ENCODE assay signal across 8 cellular contexts in the genomic region with DNA sequence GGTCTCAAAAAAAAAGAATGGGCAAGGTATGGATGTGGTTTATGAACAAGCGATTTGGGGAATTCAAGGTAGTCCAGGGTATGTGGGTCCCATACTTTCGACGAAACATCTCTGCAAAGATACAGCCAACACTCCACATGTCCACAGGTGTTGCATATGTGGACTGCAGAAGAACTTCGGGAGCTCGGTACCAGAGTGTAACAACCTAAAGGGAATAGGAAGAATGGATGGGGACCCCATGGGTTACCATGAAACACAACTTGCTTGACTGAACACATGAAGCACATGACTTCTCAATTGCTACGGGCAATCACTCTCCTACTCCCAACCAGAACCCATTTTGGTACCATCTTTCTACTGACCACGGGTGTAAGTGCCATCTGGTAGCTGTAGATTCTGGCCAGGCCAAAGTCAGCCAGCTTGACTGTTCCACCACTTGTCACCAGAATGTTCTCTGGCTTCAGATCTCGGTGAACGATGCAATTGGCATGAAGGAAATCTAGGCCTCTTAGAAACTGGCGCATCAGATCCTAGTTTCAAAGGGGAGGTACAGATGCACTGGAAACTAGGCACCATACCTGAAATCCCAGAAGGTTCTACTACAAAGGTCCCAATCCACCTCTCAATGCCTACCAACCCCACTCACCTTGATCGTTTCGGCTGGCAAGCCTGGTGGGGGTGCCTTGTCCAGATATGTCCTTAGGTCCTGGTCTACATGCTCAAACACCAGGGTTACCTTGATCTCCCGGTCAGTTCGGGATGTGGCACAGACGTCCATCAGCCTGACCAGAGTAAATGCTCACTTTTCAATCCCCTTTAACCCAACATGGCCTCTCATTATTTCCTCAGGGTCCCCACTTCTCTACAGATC. TPM values are rescaled to one million over a fixed set of nuclear protein-coding genes. Genes with fewer than 3 reads are reported as not detected.
DNase-seq lines count a peak whose midpoint lies in the region; TF ChIP-seq lines count a peak whose summit lies in the region.

No MANE protein-coding gene starts in this region.

- peaks cover 54% of the 10 kb centered on the region for H3K4me1 Mint-ChIP-seq in brain

- H3K4me3 ChIP-seq in HUES48 (ENCODE audit: low read depth, low read length) (peak overlapping the region; percentile 91), mesenchymal stem cell (ENCODE audit: insufficient read depth in 1 of 2, low read depth in 1 of 2, low read length in 2 of 2) (peak overlapping the region; percentile 70 to 89)

- H3K4me1 ChIP-seq in HUES48 (ENCODE audit: control insufficient read depth, insufficient read depth, low read length), result peaks cover 22% of the 10 kb centered on the region
- H3K4me1 ChIP-seq in mesenchymal stem cell (ENCODE audit: control insufficient read depth, insufficient read depth, low read depth, low read length), result peaks cover 15% of the 10 kb centered on the region

- H3K18ac ChIP-seq in mesenchymal stem cell (ENCODE audit: low read depth in 1 of 2, low read length in 2 of 2), result no peak overlapping the region

- peaks cover 45% of the 10 kb centered on the region for H3K36me3 ChIP-seq in HUES48 (ENCODE audit: control insufficient read depth, insufficient read depth, low read length)
- peaks cover 27 to 52% of the 10 kb centered on the region in 2 experiments for H3K36me3 ChIP-seq in mesenchymal stem cell (ENCODE audit: control insufficient read depth in 1 of 2, insufficient read depth in 2 of 2, low read depth in 1 of 2, low read length in 2 of 2)

- peak overlapping the region; percentile 15 for H2AK5ac ChIP-seq in mesenchymal stem cell (ENCODE audit: low read length, severe bottlenecking)

- no peak overlapping the region for H2AFZ ChIP-seq in mesenchymal stem cell (ENCODE audit: low read depth, low read length)

- DNase-seq in mesenchymal stem cell (no peak), kidney tubule cell (ENCODE audit: low spot score) (no peak), inferior parietal cortex (ENCODE audit: extremely low spot score) (no peak), retina (no peak), NCI-H69 (lab: John Stamatoyannopoulos, UW) (no peak)

- H3K9me3 ChIP-seq in HUES48 (ENCODE audit: control insufficient read depth, insufficient read depth, low read length) (no peaks in the 10 kb centered on the region), mesenchymal stem cell (ENCODE audit: control insufficient read depth, low read length) (no peaks in the 10 kb centered on the region)

- H2BK120ac ChIP-seq in mesenchymal stem cell (ENCODE audit: low read depth, low read length), result no peak overlapping the region

- peak overlapping the region in 1 of 2 experiments; percentile 68 for H3K14ac ChIP-seq in mesenchymal stem cell (ENCODE audit: low read length in 2 of 2)

- no peak overlapping the region for H2BK5ac ChIP-seq in mesenchymal stem cell (ENCODE audit: low read depth, low read length, poor library complexity, severe bottlenecking)

- H3K4me2 ChIP-seq in mesenchymal stem cell (ENCODE audit: low read length, poor library complexity, severe bottlenecking), result peak overlapping the region; percentile 73

- H3K27ac Mint-ChIP-seq in brain, result peak overlapping the region; percentile 98 to 99 (median 99)

- H3K27me3 ChIP-seq in HUES48 (ENCODE audit: control insufficient read depth, insufficient read depth, low read length) (peaks cover 19% of the 10 kb centered on the region), mesenchymal stem cell (ENCODE audit: control insufficient read depth in 1 of 2, insufficient read depth in 1 of 2, low read length in 2 of 2) (peaks cover 0 to 12% of the 10 kb centered on the region in 2 experiments)

- H3K36me3 Mint-ChIP-seq in brain, result peaks cover 58% of the 10 kb centered on the region

- H3K27ac ChIP-seq in 22Rv1, result peak overlapping the region; percentile 91
- H3K27ac ChIP-seq in HUES48 (ENCODE audit: low read depth, low read length), result peak overlapping the region; percentile 90
- H3K27ac ChIP-seq in mesenchymal stem cell (ENCODE audit: low read length, poor library complexity, severe bottlenecking), result peak overlapping the region; percentile 77

- peak overlapping the region; percentile 98 to 99 (median 99) for H3K4me3 Mint-ChIP-seq in brain

- H3K79me1 ChIP-seq in mesenchymal stem cell (replicated peaks; ENCODE audit: low read length, poor library complexity, severe bottlenecking), result peaks cover 11% of the 10 kb centered on the region

- WGBS in mesenchymal stem cell, result 97% methylated on average over 15 of the region's 15 CpGs

- H4K91ac ChIP-seq in mesenchymal stem cell (ENCODE audit: low read length), result peak overlapping the region; percentile 1

- H3K23ac ChIP-seq in mesenchymal stem cell (ENCODE audit: low read length in 2 of 2), result peak overlapping the region in 1 of 2 experiments; percentile 16

- peak overlapping the region in 1 of 2 experiments; percentile 89 for H3K4ac ChIP-seq in mesenchymal stem cell (ENCODE audit: low read depth in 1 of 2, low read length in 2 of 2)

- H2BK12ac ChIP-seq in mesenchymal stem cell (ENCODE audit: low read length in 2 of 2), result peak overlapping the region in 1 of 2 experiments; percentile 50

- H3K9ac ChIP-seq in HUES48 (ENCODE audit: low read depth, low read length), result peak overlapping the region; percentile 96; the same call in 1 of the 2 replicates
- H3K9ac ChIP-seq in mesenchymal stem cell (ENCODE audit: low read length), result peak overlapping the region; percentile 98

- peaks cover 10% of the 10 kb centered on the region for H3K27me3 Mint-ChIP-seq in brain

- H4K8ac ChIP-seq in mesenchymal stem cell (ENCODE audit: low read length), result no peak overlapping the region

- TF ChIP-seq CTCF in 22Rv1 (IDR thresholded peaks at IDR 0.05), result no peak
- TF ChIP-seq CTCF in brain (conservative IDR thresholded peaks at IDR 0.05), result no peak

- peaks cover 0 to 4% (median 0%) of the 10 kb centered on the region in 5 experiments for H3K9me3 Mint-ChIP-seq in brain

- no peak overlapping the region for H2BK15ac ChIP-seq in mesenchymal stem cell (ENCODE audit: low read depth, poor library complexity, severe bottlenecking)

RNA-seq across cellular contexts. Expression of a gene that starts 1.3 kb away (rescaled TPM):
- 240 TPM for polyA plus RNA-seq in brain (ENCODE audit: insufficient read depth, low read depth, low replicate concordance)
- polyA plus RNA-seq in mesenchymal stem cell (2013, experiment 1 of 2), result 168 TPM
- 171 TPM for polyA plus RNA-seq in mesenchymal stem cell (2013, experiment 2 of 2)

RNA-seq across cellular contexts. Expression of a gene that starts 4.1 kb away (rescaled TPM):
- polyA plus RNA-seq in brain (ENCODE audit: insufficient read depth, low read depth, low replicate concordance), result 26.0 TPM
- 8.2 TPM for polyA plus RNA-seq in mesenchymal stem cell (2013, experiment 1 of 2)
- polyA plus RNA-seq in mesenchymal stem cell (2013, experiment 2 of 2), result 8.2 TPM

RNA-seq across cellular contexts. Expression of a gene that starts 6.0 kb away (rescaled TPM):
- polyA plus RNA-seq in brain (ENCODE audit: insufficient read depth, low read depth, low replicate concordance), result 38.4 TPM
- polyA plus RNA-seq in mesenchymal stem cell (2013, experiment 1 of 2), result 22.7 TPM
- polyA plus RNA-seq in mesenchymal stem cell (2013, experiment 2 of 2), result 23.2 TPM

RNA-seq across cellular contexts. Expression of a gene that starts 12.3 kb away (rescaled TPM):
- polyA plus RNA-seq in brain (ENCODE audit: insufficient read depth, low read depth, low replicate concordance), result 37.8 TPM
- polyA plus RNA-seq in mesenchymal stem cell (2013, experiment 1 of 2), result 0.03 TPM
- polyA plus RNA-seq in mesenchymal stem cell (2013, experiment 2 of 2), result 0.04 TPM

RNA-seq across cellular contexts. Expression of a gene that starts 16.1 kb away (rescaled TPM):
- polyA plus RNA-seq in brain (ENCODE audit: insufficient read depth, low read depth, low replicate concordance), result not detected
- polyA plus RNA-seq in mesenchymal stem cell (2013, experiment 1 of 2), result 0.32 TPM
- polyA plus RNA-seq in mesenchymal stem cell (2013, experiment 2 of 2), result 0.29 TPM
